In the genomic region with DNA sequence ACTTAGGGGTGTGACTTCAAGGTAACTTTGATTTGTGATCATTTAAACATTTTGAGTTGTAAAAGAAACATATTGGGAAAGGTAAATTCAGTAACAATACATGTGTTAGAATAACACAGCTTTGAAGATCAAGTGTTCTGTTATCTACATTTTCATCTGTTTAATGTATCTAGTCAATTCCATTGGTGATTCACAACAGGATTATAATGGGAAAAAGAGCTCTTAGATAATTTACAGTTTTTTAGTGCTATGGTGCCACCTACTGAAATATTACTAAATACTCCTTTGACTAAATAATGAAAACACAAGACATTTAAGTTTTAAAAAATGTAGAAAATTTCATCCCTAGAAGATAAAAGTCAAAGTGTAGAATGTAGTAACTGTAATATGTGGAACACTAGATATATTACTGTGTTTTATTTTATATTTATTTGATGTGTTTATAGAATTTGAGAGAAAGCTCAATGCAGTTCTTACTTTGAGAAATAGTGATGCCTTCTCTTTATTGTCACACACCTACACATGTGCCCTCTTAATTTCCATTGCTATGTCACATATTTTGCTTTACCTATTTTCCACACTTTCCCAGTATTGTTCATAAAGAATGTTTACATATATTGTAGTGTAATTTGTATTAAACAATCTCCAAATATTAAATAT, we compare ENCODE assay signal across 8 cellular contexts. TPM values are rescaled to one million over a fixed set of nuclear protein-coding genes. Genes with fewer than 3 reads are reported as not detected.
A peak's percentile ranks its signal among the peaks of the same experiment; 100 is the strongest.
DNase-seq lines count a peak whose midpoint lies in the region; ATAC-seq, FAIRE-seq and TF ChIP-seq lines count a peak whose summit lies in the region.

No MANE protein-coding gene starts in this region.

- H3K27me3 ChIP-seq in GM12878 (replicated peaks in 1 of 2; ENCODE audit: control insufficient read depth in 2 of 2, insufficient read depth in 2 of 2, low read length in 1 of 2), result no peaks in the 10 kb centered on the region

- FAIRE-seq in GM12878 (lab: Jason Lieb, UNC), result no peak

- H3K4me2 ChIP-seq in GM12878 (ENCODE audit: control insufficient read depth, insufficient read depth), result no peak overlapping the region

- no peak for TF ChIP-seq EP300 in GM12878 (IDR thresholded peaks at IDR 0.05; ENCODE audit: borderline replicate concordance in 1 of 2, control insufficient read depth in 1 of 2, low read depth in 2 of 2, low read length in 2 of 2)

- H3K4me3 Mint-ChIP-seq in activated T-cell treated with anti-CD3 and anti-CD28 coated beads, Interleukin-2, amount 50 U/mL, for 24 hours, result peak overlapping the region; percentile 45
- H3K4me3 Mint-ChIP-seq in natural killer cell treated with Interleukin-12 subunit alpha and Interleukin-12 subunit beta and Interleukin-15 and Interleukin-18, amount 100 ng/mL, for 72 hours, result peak overlapping the region; percentile 72

- peaks cover 54% of the 10 kb centered on the region for H3K36me3 Mint-ChIP-seq in activated T-cell treated with anti-CD3 and anti-CD28 coated beads, Interleukin-2, amount 50 U/mL, for 24 hours (ENCODE audit: low read depth)
- H3K36me3 Mint-ChIP-seq in natural killer cell treated with Interleukin-12 subunit alpha and Interleukin-12 subunit beta and Interleukin-15 and Interleukin-18, amount 100 ng/mL, for 72 hours, result peaks cover 18% of the 10 kb centered on the region

- BruUV-seq in GM12878 (replicated peaks; lab: Mats Ljungman, UMichigan), result no TSS peak

- in situ Hi-C loops in GM12878 (cut with MboI), result loop anchor here (10.0 to 25.0 kb wide), 3 partner anchors 601 to 1149 kb away; a partner anchor contains a TSS

- no peak for ATAC-seq in GM12878
- no peak for ATAC-seq in natural killer cell treated with Interleukin-12 subunit alpha and Interleukin-12 subunit beta and Interleukin-15 and Interleukin-18, amount 100 ng/mL, for 72 hours

- RAD21 ChIA-PET in GM12878 (lab: Charles Lee; ENCODE audit: unreplicated experiment), result interaction anchor here (0.7 to 6.7 kb wide), 40 partner anchors 9 to 756 kb away, joined by 3 to 139 read pairs (median 3); no protein-coding TSS in a partner anchor

- H3K4me1 ChIP-seq in GM12878 (ENCODE audit: control insufficient read depth, insufficient read depth, low read length), result peaks cover 28% of the 10 kb centered on the region

- H3K4me3 ChIP-seq in GM12878, result no peak overlapping the region

- TF ChIP-seq CTCF in GM12878 (IDR thresholded peaks at IDR 0.05 in 2 of 3, conservative IDR thresholded peaks at IDR 0.05 in 1 of 3; ENCODE audit: control insufficient read depth in 2 of 3, extremely low read depth in 1 of 3, insufficient read depth in 1 of 3, low read depth in 3 of 3, low read length in 3 of 3), result peak in 1 of 3 experiments; percentile 4; a peak in 1 of 6 replicates

- TF ChIP-seq RAD21 in GM12878 (IDR thresholded peaks at IDR 0.05; ENCODE audit: insufficient read depth, low read depth, low read length), result peak; percentile 47

- no peaks in the 10 kb centered on the region for H3K9me3 ChIP-seq in GM12878 (replicated peaks; ENCODE audit: control insufficient read depth, insufficient read depth, low read length)

- H3K4me1 Mint-ChIP-seq in activated T-cell treated with anti-CD3 and anti-CD28 coated beads, Interleukin-2, amount 50 U/mL, for 24 hours (ENCODE audit: low read depth), result peaks cover 88% of the 10 kb centered on the region
- H3K4me1 Mint-ChIP-seq in natural killer cell treated with Interleukin-12 subunit alpha and Interleukin-12 subunit beta and Interleukin-15 and Interleukin-18, amount 100 ng/mL, for 72 hours (ENCODE audit: low read depth in 2 of 2), result peaks cover 66 to 83% of the 10 kb centered on the region in 2 donors

- no peaks in the 10 kb centered on the region for H3K9me3 Mint-ChIP-seq in activated T-cell treated with anti-CD3 and anti-CD28 coated beads, Interleukin-2, amount 50 U/mL, for 24 hours
- H3K9me3 Mint-ChIP-seq in natural killer cell treated with Interleukin-12 subunit alpha and Interleukin-12 subunit beta and Interleukin-15 and Interleukin-18, amount 100 ng/mL, for 72 hours, result no peaks in the 10 kb centered on the region

- H4K20me1 ChIP-seq in GM12878 (ENCODE audit: control insufficient read depth, insufficient read depth), result no peaks in the 10 kb centered on the region

- H3K36me3 ChIP-seq in GM12878 (ENCODE audit: control insufficient read depth in 2 of 2, insufficient read depth in 2 of 2, low read length in 1 of 2), result no peaks in the 10 kb centered on the region

- intact Hi-C loops in GM12878 (cut with micrococcal nuclease; ENCODE audit: unreplicated experiment), result loop anchor here (5.0 kb wide), 2 partner anchors 324 to 599 kb away; no protein-coding TSS in a partner anchor
- intact Hi-C loops in head of caudate nucleus (cut with DNase I), result no loop called here

- TF ChIP-seq POLR2A in GM12878 (IDR thresholded peaks at IDR 0.05; ENCODE audit: low read depth, low read length), result no peak

- peaks cover 10% of the 10 kb centered on the region for H3K79me2 ChIP-seq in GM12878 (ENCODE audit: control insufficient read depth, insufficient read depth, low read length)

- CTCF ChIA-PET in GM12878 (lab: Yijun Ruan, JAX), result interaction anchor here (0.7 to 5.6 kb wide), 34 partner anchors 15 to 600 kb away, joined by 3 to 48 read pairs (median 4); a partner anchor contains a TSS

- POLR2A ChIA-PET in GM12878 (lab: Charles Lee), result no interaction called here

- no peak overlapping the region for H3K27ac ChIP-seq in GM12878 (ENCODE audit: control insufficient read depth, insufficient read depth)

- H3K27me3 Mint-ChIP-seq in activated T-cell treated with anti-CD3 and anti-CD28 coated beads, Interleukin-2, amount 50 U/mL, for 24 hours, result no peaks in the 10 kb centered on the region
- no peaks in the 10 kb centered on the region for H3K27me3 Mint-ChIP-seq in natural killer cell treated with Interleukin-12 subunit alpha and Interleukin-12 subunit beta and Interleukin-15 and Interleukin-18, amount 100 ng/mL, for 72 hours

- no peak overlapping the region for H2AFZ ChIP-seq in GM12878 (ENCODE audit: control insufficient read depth, low read depth, low read length)

- SMC1A ChIA-PET in GM12878 (lab: Charles Lee; ENCODE audit: uncharacterized antibody, unreplicated experiment), result interaction anchor here (0.6 to 6.6 kb wide), 29 partner anchors 9 to 598 kb away, joined by 3 to 165 read pairs (median 5); a partner anchor contains a TSS

- peak overlapping the region; percentile 91 for H3K27ac Mint-ChIP-seq in activated T-cell treated with anti-CD3 and anti-CD28 coated beads, Interleukin-2, amount 50 U/mL, for 24 hours
- peak overlapping the region; percentile 94 to 96 for H3K27ac Mint-ChIP-seq in natural killer cell treated with Interleukin-12 subunit alpha and Interleukin-12 subunit beta and Interleukin-15 and Interleukin-18, amount 100 ng/mL, for 72 hours

- DNase-seq in activated T-cell treated with anti-CD3 and anti-CD28 coated beads, Interleukin-2, amount 50 U/mL, for 24 hours, result no peak
- DNase-seq in activated T-cell treated with anti-CD3 and anti-CD28 coated beads, Interleukin-2, amount 50 U/mL, for 1 hour, result no peak
- DNase-seq in NCI-H2227 treated with DMSO at 0.1 percent for 48 hours (lab: John Stamatoyannopoulos, UW), result peak; percentile 78
- no peak for DNase-seq in GM12878 (ENCODE audit: low read depth, low spot score)
- DNase-seq in natural killer cell treated with Interleukin-12 subunit alpha and Interleukin-12 subunit beta and Interleukin-15 and Interleukin-18, amount 100 ng/mL, for 72 hours (ENCODE audit: low spot score), result no peak
- no peak for DNase-seq in HPDE6-E6E7 (ENCODE audit: extremely low spot score)
- no peak for DNase-seq in C1 segment of cervical spinal cord (lab: John Stamatoyannopoulos, UW)
- no peak for DNase-seq in head of caudate nucleus

- H3K9ac ChIP-seq in GM12878 (ENCODE audit: control insufficient read depth, insufficient read depth, low read length), result no peak overlapping the region

TF ChIP-seq in GM12878, 131 proteins besides CTCF, POLR2A, EP300 and RAD21 (continues in another document):
- TF ChIP-seq, protein P1, sequence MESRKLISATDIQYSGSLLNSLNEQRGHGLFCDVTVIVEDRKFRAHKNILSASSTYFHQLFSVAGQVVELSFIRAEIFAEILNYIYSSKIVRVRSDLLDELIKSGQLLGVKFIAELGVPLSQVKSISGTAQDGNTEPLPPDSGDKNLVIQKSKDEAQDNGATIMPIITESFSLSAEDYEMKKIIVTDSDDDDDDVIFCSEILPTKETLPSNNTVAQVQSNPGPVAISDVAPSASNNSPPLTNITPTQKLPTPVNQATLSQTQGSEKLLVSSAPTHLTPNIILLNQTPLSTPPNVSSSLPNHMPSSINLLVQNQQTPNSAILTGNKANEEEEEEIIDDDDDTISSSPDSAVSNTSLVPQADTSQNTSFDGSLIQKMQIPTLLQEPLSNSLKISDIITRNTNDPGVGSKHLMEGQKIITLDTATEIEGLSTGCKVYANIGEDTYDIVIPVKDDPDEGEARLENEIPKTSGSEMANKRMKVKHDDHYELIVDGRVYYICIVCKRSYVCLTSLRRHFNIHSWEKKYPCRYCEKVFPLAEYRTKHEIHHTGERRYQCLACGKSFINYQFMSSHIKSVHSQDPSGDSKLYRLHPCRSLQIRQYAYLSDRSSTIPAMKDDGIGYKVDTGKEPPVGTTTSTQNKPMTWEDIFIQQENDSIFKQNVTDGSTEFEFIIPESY (IDR thresholded peaks at IDR 0.05), result 0 out of 2 replicates have a peak, but pooled peaks have one; percentile 42
- no peak for TF ChIP-seq YBX1 (IDR thresholded peaks at IDR 0.05)

RNA-seq across cellular contexts. Expression of a gene that starts 47.4 kb away (rescaled TPM):
- total RNA-seq in GM12878 (2013; cell fraction: nucleolus; rRNA removed), result 586 and 675 TPM in 2 replicates
- total RNA-seq in GM12878 (2014; rRNA removed) (117 and 136 TPM in 2 replicates), GM12878 (2014; rRNA removed; fragmentation: Illumina TruSeq; extraction: Trizol) (167 and 171 TPM in 2 replicates), GM12878 (2021) (154 and 157 TPM in 2 replicates)
- 57.1 TPM for polyA plus RNA-seq in GM12878 (2011; ENCODE audit: low read depth)
- polyA plus RNA-seq in GM12878 (2011; rRNA removed) (171 and 221 TPM in 2 replicates), GM12878 (2014; fragmentation: Illumina TruSeq; extraction: Trizol) (156 and 163 TPM in 2 replicates), GM12878 (2014; fragmentation: Nextera tagmentation; extraction: Ambion mirVana) (10 to 100 TPM; 72.9 to 73.6 TPM), GM12878 (2014; rRNA removed) (75.1 and 80.9 TPM in 2 replicates), GM12878 (2016; fragmentation: Nextera tagmentation; extraction: Ambion mirVana) (100 to 1,000 TPM; 117 to 119 TPM)
- 125 and 161 TPM in 2 replicates for polyA plus RNA-seq in GM12878 (2011; cell fraction: cytosol; rRNA removed)
- polyA plus RNA-seq in GM12878 (2011; cell fraction: nucleus; rRNA removed), result 106 and 128 TPM in 2 replicates
- 67.1 and 78.4 TPM in 2 replicates for polyA plus RNA-seq in GM12878 (2012)
- polyA minus RNA-seq in GM12878 (2011; rRNA and poly(A)+ RNA removed), result 240 and 280 TPM in 2 replicates
- 70.3 and 72.0 TPM in 2 replicates for polyA minus RNA-seq in GM12878 (2011; cell fraction: cytosol; rRNA and poly(A)+ RNA removed)
- polyA minus RNA-seq in GM12878 (2011; cell fraction: nucleus; rRNA and poly(A)+ RNA removed), result 150 and 243 TPM in 2 replicates
- total RNA-seq in natural killer cell treated with Interleukin-12 subunit alpha and Interleukin-12 subunit beta and Interleukin-15 and Interleukin-18, amount 100 ng/mL, for 72 hours, result 100 to 1,000 TPM; 334 to 761 TPM
